In genomic region chr10:124417846-124418725, GRCh38 we compare ENCODE assay signal across 8 cellular contexts. TPM values are rescaled to one million over a fixed set of nuclear protein-coding genes. Genes with fewer than 3 reads are reported as not detected.
DNase-seq lines count a peak whose midpoint lies in the region; ATAC-seq, FAIRE-seq and TF ChIP-seq lines count a peak whose summit lies in the region.

No MANE protein-coding gene starts in this region.

- 0 out of 5 replicates have a peak, but pooled peaks cover 0 to 4% of the 10 kb centered on the region in 2 experiments for H3K36me3 ChIP-seq in HepG2 (replicated peaks in 1 of 2; ENCODE audit: control insufficient read depth in 1 of 2, insufficient read depth in 2 of 2, low read length in 2 of 2)

- no peaks in the 10 kb centered on the region for H3K9me3 ChIP-seq in HepG2 (ENCODE audit: low read length)

- in situ Hi-C loops in HepG2 (cut with HindIII; ENCODE audit: extremely low pct_ligation_motif_present, low pct_unique_long_range_greater_than_20kb): loop anchor here (5.0 kb wide), 1 partner anchor 44 kb away; the partner anchor contains the start of gene LHPP

- WGBS in HepG2 (ENCODE audit: low lambda C conversion rate): 2% methylated on average over 19 of the region's 66 CpGs

- no peak for TF ChIP-seq RAD21 in HepG2 (CRISPR knock-in tag; IDR thresholded peaks at IDR 0.05)

- peak overlapping the region; percentile 48 for H3K27ac ChIP-seq in HepG2 (ENCODE audit: extremely low read length, insufficient read depth, low read length)

- peaks cover 57% of the 10 kb centered on the region for H3K4me1 ChIP-seq in HepG2 (ENCODE audit: insufficient read depth, low read length)

- POLR2A ChIA-PET in HEK293T (lab: Yijun Ruan, JAX) (interaction anchor here (0.6 to 1.9 kb wide), 12 partner anchors 9 to 423 kb away, joined by 3 to 7 read pairs (median 4); partner anchors contain the start of genes LHPP and NKX1-2), HepG2 (lab: Yijun Ruan, JAX) (interaction anchor here (0.9 to 4.3 kb wide), 16 partner anchors 12 to 370 kb away, joined by 3 to 27 read pairs (median 5); partner anchors contain the start of gene LHPP)

- H3K79me2 ChIP-seq in HepG2 (ENCODE audit: insufficient read depth, low read length): peaks cover 38% of the 10 kb centered on the region

- CTCF ChIA-PET in HEK293T (lab: Yijun Ruan, JAX): interaction anchor here (1.0 kb wide), 1 partner anchor 29 kb away, joined by 4 read pairs; no protein-coding TSS in a partner anchor
- CTCF ChIA-PET in HepG2 (lab: Yijun Ruan, JAX; ENCODE audit: low intra/inter-chr PET ratio, low total read pairs): no interaction called here

- TF ChIP-seq EP300 in HepG2 (IDR thresholded peaks at IDR 0.05; ENCODE audit: low read depth in 2 of 2, low read length in 2 of 2) (no peak), HepG2 (CRISPR knock-in tag; IDR thresholded peaks at IDR 0.05; ENCODE audit: borderline replicate concordance) (no peak)

- peak overlapping the region; percentile 92 for H3K4me2 ChIP-seq in HepG2 (ENCODE audit: low read depth, low read length)

- no TSS peak for BruUV-seq in HepG2 (replicated peaks; lab: Mats Ljungman, UMichigan)

- intact Hi-C loops in HepG2 (cut with micrococcal nuclease; ENCODE audit: unreplicated experiment): loop anchor here (2.0 kb wide), 1 partner anchor 53 kb away; no protein-coding TSS in a partner anchor

- TF ChIP-seq POLR2A in HepG2 (IDR thresholded peaks at IDR 0.05; ENCODE audit: insufficient read depth in 1 of 2, low read depth in 2 of 2, low read length in 2 of 2): no peak

- H3K4me3 ChIP-seq in GM08714 (ENCODE audit: low read length) (peak overlapping the region; percentile 16), HepG2 (replicated peaks in 1 of 3; ENCODE audit: insufficient read depth in 1 of 3, low read depth in 2 of 3, low read length in 3 of 3) (peak overlapping the region; percentile 79 to 81 (median 79))

- 0 out of 2 replicates have a peak, but pooled peaks have one; percentile 26 for TF ChIP-seq CTCF in HepG2 (CRISPR knock-in tag; IDR thresholded peaks at IDR 0.05)

- H3K9ac ChIP-seq in HepG2 (ENCODE audit: insufficient read depth, low read depth, low read length): peak overlapping the region; percentile 79

- peaks cover 0 to 20% of the 10 kb centered on the region in 2 experiments; a peak in 2 of 5 replicates for H3K27me3 ChIP-seq in HepG2 (ENCODE audit: control insufficient read depth in 1 of 2, insufficient read depth in 2 of 2, low read length in 2 of 2)

- peak; percentile 72 for ATAC-seq in HepG2

- no peak for FAIRE-seq in HepG2 (lab: Jason Lieb, UNC)

- DNase-seq in HEK293T (ENCODE audit: extremely low spot score): peak; percentile 69
- peak; percentile 16 for DNase-seq in MV-4-11 (lab: John Stamatoyannopoulos, UW)
- DNase-seq in activated CD4-positive, alpha-beta T cell treated with anti-CD3 and anti-CD28 coated beads, Interleukin-2, amount 50 U/mL, for 1 hour: peak; percentile 39
- DNase-seq in dermis blood vessel endothelial cell: peak; percentile 67
- DNase-seq in HepG2 (ENCODE audit: low spot score): peak; percentile 16
- DNase-seq in stimulated activated CD4-positive, alpha-beta T cell treated with anti-CD3 and anti-CD28 coated beads, Interleukin-1b, Interleukin-23, amount 100 ng/mL, for 48 hours: peak; percentile 36
- DNase-seq in NK-92 (lab: John Stamatoyannopoulos, UW; ENCODE audit: unreplicated experiment): no peak

- H2AFZ ChIP-seq in HepG2 (ENCODE audit: low read length): no peak overlapping the region

- peaks cover 25% of the 10 kb centered on the region for H4K20me1 ChIP-seq in HepG2 (ENCODE audit: insufficient read depth, low read length)

TF ChIP-seq in HEK293T, 16 proteins besides CTCF, POLR2A, EP300 and RAD21 (continues in another document):
- TF ChIP-seq BHLHE40 (IDR thresholded peaks at IDR 0.05; ENCODE audit: borderline replicate concordance) (no peak), FOXA1 (IDR thresholded peaks at IDR 0.05) (no peak), SP1 (IDR thresholded peaks at IDR 0.05) (no peak)

TF ChIP-seq in HepG2, 621 proteins besides CTCF, POLR2A, EP300 and RAD21 (continues in another document):
- TF ChIP-seq ZFP1 (CRISPR knock-in tag; IDR thresholded peaks at IDR 0.05): no peak
- no peak for TF ChIP-seq ZFP37 (CRISPR knock-in tag; IDR thresholded peaks at IDR 0.05; ENCODE audit: borderline replicate concordance)

RNA-seq across cellular contexts. Expression of gene OAT, which starts 0.6 kb away (rescaled TPM):
- total RNA-seq in dermis blood vessel endothelial cell: 107 and 122 TPM in 2 replicates
- 96.7 and 152 TPM in 2 replicates for total RNA-seq in HepG2 (2016; rRNA removed; fragmentation: Illumina TruSeq; extraction: Trizol)
- total RNA-seq in HepG2 (2016; cell fraction: cytosol; rRNA removed; fragmentation: Illumina TruSeq; extraction: Trizol; ENCODE audit: low read depth): 10.4 and 13.0 TPM in 2 replicates
- 94.1 and 153 TPM in 2 replicates for total RNA-seq in HepG2 (2016; cell fraction: insoluble cytoplasmic fraction; rRNA removed; fragmentation: Illumina TruSeq; extraction: Trizol)
- 14.4 and 16.9 TPM in 2 replicates for total RNA-seq in HepG2 (2016; cell fraction: membrane; rRNA removed; fragmentation: Illumina TruSeq; extraction: Trizol)
- 41.8 and 47.5 TPM in 2 replicates for total RNA-seq in HepG2 (2016; cell fraction: nucleus; rRNA removed; fragmentation: Illumina TruSeq; extraction: Trizol)
- polyA plus RNA-seq in HepG2 (2011; rRNA removed): 72.7 and 87.8 TPM in 2 replicates
- polyA plus RNA-seq in HepG2 (2011; cell fraction: cytosol; rRNA removed): 51.4 and 77.1 TPM in 2 replicates
- 20.7 and 25.9 TPM in 2 replicates for polyA plus RNA-seq in HepG2 (2011; cell fraction: nucleus; rRNA removed)
- 48.6 and 50.0 TPM in 2 replicates for polyA plus RNA-seq in HepG2 (2012)
- polyA plus RNA-seq in HepG2 (2016; cell fraction: cytosol; fragmentation: Illumina TruSeq; extraction: Trizol; ENCODE audit: low read depth): 4.1 TPM in 2 replicates
- 119 and 129 TPM in 2 replicates for polyA plus RNA-seq in HepG2 (2016; cell fraction: insoluble cytoplasmic fraction; fragmentation: Illumina TruSeq; extraction: Trizol; ENCODE audit: low read depth)
- 9.8 and 10.1 TPM in 2 replicates for polyA plus RNA-seq in HepG2 (2016; cell fraction: membrane; fragmentation: Illumina TruSeq; extraction: Trizol; ENCODE audit: low read depth)
- 56.3 and 59.0 TPM in 2 replicates for polyA plus RNA-seq in HepG2 (2016; cell fraction: nucleus; fragmentation: Illumina TruSeq; extraction: Trizol; ENCODE audit: insufficient read depth, low read depth)
- 28.4 and 56.2 TPM in 2 replicates for polyA minus RNA-seq in HepG2 (2011; rRNA and poly(A)+ RNA removed; ENCODE audit: low replicate concordance)
- polyA minus RNA-seq in HepG2 (2011; cell fraction: cytosol; rRNA and poly(A)+ RNA removed): 46.3 and 52.4 TPM in 2 replicates
- polyA minus RNA-seq in HepG2 (2011; cell fraction: nucleus; rRNA and poly(A)+ RNA removed): 28.8 and 40.4 TPM in 2 replicates

RNA-seq across cellular contexts. Expression of gene NKX1-2, which starts 31.7 kb away (rescaled TPM):
- total RNA-seq in dermis blood vessel endothelial cell (not detected in 2 replicates), HepG2 (2016; rRNA removed; fragmentation: Illumina TruSeq; extraction: Trizol) (not detected in 2 replicates)
- not detected in 2 replicates for total RNA-seq in HepG2 (2016; cell fraction: cytosol; rRNA removed; fragmentation: Illumina TruSeq; extraction: Trizol; ENCODE audit: low read depth)
- total RNA-seq in HepG2 (2016; cell fraction: insoluble cytoplasmic fraction; rRNA removed; fragmentation: Illumina TruSeq; extraction: Trizol): not detected in 2 replicates
- not detected in 2 replicates for total RNA-seq in HepG2 (2016; cell fraction: membrane; rRNA removed; fragmentation: Illumina TruSeq; extraction: Trizol)
- total RNA-seq in HepG2 (2016; cell fraction: nucleus; rRNA removed; fragmentation: Illumina TruSeq; extraction: Trizol): not detected in 2 replicates
- polyA plus RNA-seq in HepG2 (2011; rRNA removed): not detected in 2 replicates
- not detected in 2 replicates for polyA plus RNA-seq in HepG2 (2011; cell fraction: cytosol; rRNA removed)
- not detected in 2 replicates for polyA plus RNA-seq in HepG2 (2011; cell fraction: nucleus; rRNA removed)
- polyA plus RNA-seq in HepG2 (2012): not detected in 2 replicates
- not detected in 2 replicates for polyA plus RNA-seq in HepG2 (2016; cell fraction: cytosol; fragmentation: Illumina TruSeq; extraction: Trizol; ENCODE audit: low read depth)
- not detected in 2 replicates for polyA plus RNA-seq in HepG2 (2016; cell fraction: insoluble cytoplasmic fraction; fragmentation: Illumina TruSeq; extraction: Trizol; ENCODE audit: low read depth)
- not detected in 2 replicates for polyA plus RNA-seq in HepG2 (2016; cell fraction: membrane; fragmentation: Illumina TruSeq; extraction: Trizol; ENCODE audit: low read depth)
- polyA plus RNA-seq in HepG2 (2016; cell fraction: nucleus; fragmentation: Illumina TruSeq; extraction: Trizol; ENCODE audit: insufficient read depth, low read depth): not detected in 2 replicates
- not detected in 2 replicates for polyA minus RNA-seq in HepG2 (2011; rRNA and poly(A)+ RNA removed; ENCODE audit: low replicate concordance)
- polyA minus RNA-seq in HepG2 (2011; cell fraction: cytosol; rRNA and poly(A)+ RNA removed): not detected in 2 replicates
- not detected in 2 replicates for polyA minus RNA-seq in HepG2 (2011; cell fraction: nucleus; rRNA and poly(A)+ RNA removed)

RNA-seq across cellular contexts. Expression of gene LHPP, which starts 43.5 kb away (rescaled TPM):
- 4.9 and 7.1 TPM in 2 replicates for total RNA-seq in dermis blood vessel endothelial cell
- 3.7 and 5.2 TPM in 2 replicates for total RNA-seq in HepG2 (2016; rRNA removed; fragmentation: Illumina TruSeq; extraction: Trizol)
- 1.1 and 1.9 TPM in 2 replicates for total RNA-seq in HepG2 (2016; cell fraction: cytosol; rRNA removed; fragmentation: Illumina TruSeq; extraction: Trizol; ENCODE audit: low read depth)
- total RNA-seq in HepG2 (2016; cell fraction: insoluble cytoplasmic fraction; rRNA removed; fragmentation: Illumina TruSeq; extraction: Trizol): 4.7 and 6.3 TPM in 2 replicates
- 1.9 TPM in 2 replicates for total RNA-seq in HepG2 (2016; cell fraction: membrane; rRNA removed; fragmentation: Illumina TruSeq; extraction: Trizol)
- 2.4 and 3.4 TPM in 2 replicates for total RNA-seq in HepG2 (2016; cell fraction: nucleus; rRNA removed; fragmentation: Illumina TruSeq; extraction: Trizol)
- polyA plus RNA-seq in HepG2 (2011; rRNA removed): 13.1 and 13.7 TPM in 2 replicates
- polyA plus RNA-seq in HepG2 (2011; cell fraction: cytosol; rRNA removed): 14.4 and 17.0 TPM in 2 replicates
- polyA plus RNA-seq in HepG2 (2011; cell fraction: nucleus; rRNA removed): 11.1 and 11.2 TPM in 2 replicates
- 10.0 and 13.7 TPM in 2 replicates for polyA plus RNA-seq in HepG2 (2012)
- 3.8 and 5.7 TPM in 2 replicates for polyA plus RNA-seq in HepG2 (2016; cell fraction: cytosol; fragmentation: Illumina TruSeq; extraction: Trizol; ENCODE audit: low read depth)
- 7.2 and 9.2 TPM in 2 replicates for polyA plus RNA-seq in HepG2 (2016; cell fraction: insoluble cytoplasmic fraction; fragmentation: Illumina TruSeq; extraction: Trizol; ENCODE audit: low read depth)
- 5.6 and 5.8 TPM in 2 replicates for polyA plus RNA-seq in HepG2 (2016; cell fraction: membrane; fragmentation: Illumina TruSeq; extraction: Trizol; ENCODE audit: low read depth)
- polyA plus RNA-seq in HepG2 (2016; cell fraction: nucleus; fragmentation: Illumina TruSeq; extraction: Trizol; ENCODE audit: insufficient read depth, low read depth): 5.1 and 7.2 TPM in 2 replicates
- 12.5 and 12.6 TPM in 2 replicates for polyA minus RNA-seq in HepG2 (2011; rRNA and poly(A)+ RNA removed; ENCODE audit: low replicate concordance)
- 6.0 and 7.2 TPM in 2 replicates for polyA minus RNA-seq in HepG2 (2011; cell fraction: cytosol; rRNA and poly(A)+ RNA removed)
- polyA minus RNA-seq in HepG2 (2011; cell fraction: nucleus; rRNA and poly(A)+ RNA removed): 7.0 and 9.8 TPM in 2 replicates
